In genomic region chr12:86193931-86194330, GRCh38 we compare ENCODE assay signal across 15 cellular contexts.
A peak's percentile ranks its signal among the peaks of the same experiment; 100 is the strongest.
DNase-seq lines count a peak whose midpoint lies in the region; ATAC-seq, FAIRE-seq and TF ChIP-seq lines count a peak whose summit lies in the region.
"Had no signal": no experiment of that assay in that cellular context is flagged by ENCODE, and none has a peak within 500 bp of the region (broad histone marks: within the 10 kb centered on the region; RNA-seq: fewer than 3 reads in every experiment).

No MANE protein-coding gene starts in this region.

- H3K14ac ChIP-seq in IMR-90 (replicated peaks; ENCODE audit: low read depth, low read length): no peak overlapping the region

- H2AFZ ChIP-seq in IMR-90 (replicated peaks; ENCODE audit: low read length, poor library complexity) (no peak overlapping the region), K562 (ENCODE audit: low read depth, low read length) (no peak overlapping the region)
- H2AFZ ChIP-seq: neural progenitor cell had no signal

- BruUV-seq in IMR-90 (replicated peaks; lab: Mats Ljungman, UMichigan) (no TSS peak), K562 (replicated peaks; lab: Mats Ljungman, UMichigan) (no TSS peak)

- no CpG with 5 or more reads among the region's 1 CpG for WGBS in IMR-90 (ENCODE audit: extremely low coverage in 2 of 2, insufficient read length in 1 of 2), 2 experiments
- WGBS in K562 (ENCODE audit: insufficient coverage, low coverage, missing lambda C conversion rate): 0% methylated on average over 1 of the region's 1 CpG
- 71% methylated on average over 1 of the region's 1 CpG for WGBS in esophagus muscularis mucosa

- H2AK9ac ChIP-seq in IMR-90 (replicated peaks; ENCODE audit: low read depth, low read length, poor library complexity): no peak overlapping the region

- H3K79me2 ChIP-seq in K562 (ENCODE audit: control insufficient read depth, insufficient read depth, low read length): no peaks in the 10 kb centered on the region

- no peak overlapping the region for H3K27ac ChIP-seq in AG04450 (ENCODE audit: low read depth, low read length)
- no peak overlapping the region for H3K27ac ChIP-seq in IMR-90 (ENCODE audit: insufficient read depth, low read length)
- no peak overlapping the region for H3K27ac ChIP-seq in K562 (ENCODE audit: extremely low read depth, low read depth, low read length)
- H3K27ac ChIP-seq in esophagus muscularis mucosa (replicated peaks in 1 of 4): no peak overlapping the region
- H3K27ac ChIP-seq: neural progenitor cell had no signal

- CTCF ChIA-PET in AG04450 (lab: Charles Lee) (no interaction called here), IMR-90 (lab: Yijun Ruan, JAX) (no interaction called here), K562 (lab: Yijun Ruan, JAX; ENCODE audit: low intra/inter-chr PET ratio) (no interaction called here)

- no peak for TF ChIP-seq POLR2A in IMR-90 (IDR thresholded peaks at IDR 0.05; ENCODE audit: low read depth, low read length)
- no peak for TF ChIP-seq POLR2A in K562 (conservative IDR thresholded peaks at IDR 0.05)
- TF ChIP-seq POLR2A in esophagus muscularis mucosa (IDR thresholded peaks at IDR 0.05; ENCODE audit: low read depth): no peak

- dilution Hi-C loops in IMR-90 (cut with HindIII; ENCODE audit: low sequenced_read_pairs, unreplicated experiment): no loop called here

- in situ Hi-C loops in IMR-90 (cut with MboI; ENCODE audit: low sequenced_read_pairs): no loop called here
- in situ Hi-C loops in K562 (cut with MboI): no loop called here

- ATAC-seq in IMR-90 (ENCODE audit: low read depth): peak; percentile 71
- ATAC-seq in K562: no peak
- ATAC-seq: activated naive CD8-positive, alpha-beta T cell treated with anti-CD3 and anti-CD28 coated beads, Interleukin-2, amount 50 U/mL, for 24 hours; CD8-positive, alpha-beta T cell had no signal

- no peaks in the 10 kb centered on the region for H3K4me1 ChIP-seq in IMR-90 (ENCODE audit: control insufficient read depth, insufficient read depth, low read length)
- no peaks in the 10 kb centered on the region for H3K4me1 ChIP-seq in K562 (replicated peaks in 1 of 2; ENCODE audit: control insufficient read depth in 2 of 2, insufficient read depth in 2 of 2, low read length in 2 of 2)
- H3K4me1 ChIP-seq in esophagus muscularis mucosa: no peaks in the 10 kb centered on the region
- H3K4me1 ChIP-seq: neural progenitor cell had no signal

- H3K4me3 ChIP-seq in AG04450 (ENCODE audit: low read depth, low read length) (no peak overlapping the region), IMR-90 (ENCODE audit: insufficient read depth, low read depth, low read length) (no peak overlapping the region), K562 (no peak overlapping the region), esophagus muscularis mucosa (no peak overlapping the region)
- H3K4me3 ChIP-seq: neural progenitor cell had no signal

- DNase-seq in AG04450 (ENCODE audit: low read depth, low spot score) (peak; percentile 8), IMR-90 (peak; percentile 66), K562 (ENCODE audit: extremely low read depth in 1 of 4, low spot score in 3 of 4) (no peak), iris pigment epithelial cell (ENCODE audit: low read depth) (peak; percentile 51), esophagus muscularis mucosa (ENCODE audit: extremely low spot score) (no peak), NCI-H510A treated with DMSO at 0.1 percent for 48 hours (lab: John Stamatoyannopoulos, UW) (no peak), SKM-1 (lab: John Stamatoyannopoulos, UW; ENCODE audit: unreplicated experiment) (no peak), NCI-H146 (lab: John Stamatoyannopoulos, UW) (no peak)
- DNase-seq: activated naive CD8-positive, alpha-beta T cell treated with anti-CD3 and anti-CD28 coated beads, Interleukin-2, amount 50 U/mL, for 24 hours; CD8-positive, alpha-beta T cell; effector CD8-positive, alpha-beta T cell; Kasumi-1; T1000; trophoblast cell had no signal

- no peaks in the 10 kb centered on the region for H3K9me1 ChIP-seq in IMR-90 (ENCODE audit: insufficient read depth, low read length)
- no peaks in the 10 kb centered on the region for H3K9me1 ChIP-seq in K562 (ENCODE audit: control insufficient read depth, insufficient read depth, low read length)

- H3K56ac ChIP-seq in IMR-90 (ENCODE audit: extremely low read depth, insufficient read depth, low read length): no peak overlapping the region

- H3K36me3 ChIP-seq in IMR-90 (ENCODE audit: control insufficient read depth, insufficient read depth, low read length): no peaks in the 10 kb centered on the region
- no peaks in the 10 kb centered on the region for H3K36me3 ChIP-seq in K562 (ENCODE audit: control insufficient read depth, insufficient read depth, low read length)
- no peaks in the 10 kb centered on the region for H3K36me3 ChIP-seq in esophagus muscularis mucosa
- H3K36me3 ChIP-seq: neural progenitor cell had no signal

- POLR2A ChIA-PET in AG04450 (lab: Yijun Ruan, JAX): no interaction called here
- POLR2A ChIA-PET in IMR-90 (lab: Charles Lee; ENCODE audit: unreplicated experiment): no interaction called here
- POLR2A ChIA-PET in K562 (lab: Yijun Ruan, JAX): no interaction called here

- H3K23ac ChIP-seq in IMR-90 (ENCODE audit: low read depth, low read length): no peak overlapping the region

- no peak overlapping the region for H4K5ac ChIP-seq in IMR-90 (ENCODE audit: low read depth, low read length)

- no peaks in the 10 kb centered on the region for H3K27me3 ChIP-seq in AG04450 (ENCODE audit: control insufficient read depth, insufficient read depth, low read length)
- H3K27me3 ChIP-seq in IMR-90 (ENCODE audit: control insufficient read depth, insufficient read depth, low read length): no peaks in the 10 kb centered on the region
- H3K27me3 ChIP-seq in K562 (ENCODE audit: control insufficient read depth in 2 of 2, insufficient read depth in 2 of 2, low read length in 2 of 2): no peaks in the 10 kb centered on the region
- no peaks in the 10 kb centered on the region for H3K27me3 ChIP-seq in esophagus muscularis mucosa
- H3K27me3 ChIP-seq: neural progenitor cell had no signal

- H3K4me2 ChIP-seq in IMR-90 (ENCODE audit: low read depth, low read length): no peak overlapping the region
- no peak overlapping the region for H3K4me2 ChIP-seq in K562 (ENCODE audit: insufficient read depth, low read length)
- H3K4me2 ChIP-seq: neural progenitor cell had no signal

- H4K20me1 ChIP-seq in IMR-90 (ENCODE audit: insufficient read depth, low read length): no peaks in the 10 kb centered on the region
- no peaks in the 10 kb centered on the region for H4K20me1 ChIP-seq in K562 (replicated peaks; ENCODE audit: control insufficient read depth, insufficient read depth, low read length)

- no peak overlapping the region for H4K8ac ChIP-seq in IMR-90 (ENCODE audit: low read depth in 2 of 2, low read length in 2 of 2)

- TF ChIP-seq EP300 in K562 (IDR thresholded peaks at IDR 0.05; ENCODE audit: low read length): no peak
- TF ChIP-seq EP300 in esophagus muscularis mucosa (IDR thresholded peaks at IDR 0.05): no peak

- intact Hi-C loops in IMR-90 (cut with micrococcal nuclease) (no loop called here), K562 (cut with micrococcal nuclease) (no loop called here), esophagus muscularis mucosa (cut with DNase I) (no loop called here)

- H3K79me1 ChIP-seq in IMR-90 (ENCODE audit: low read depth in 1 of 2, low read length in 2 of 2): no peaks in the 10 kb centered on the region

- no peak for FAIRE-seq in K562 (lab: Jason Lieb, UNC)

- H3K18ac ChIP-seq in IMR-90 (ENCODE audit: low read depth, low read length): no peak overlapping the region

- H2BK15ac ChIP-seq in IMR-90 (ENCODE audit: low read depth, low read length): no peak overlapping the region

- no peak overlapping the region for H2BK120ac ChIP-seq in IMR-90 (ENCODE audit: low read depth, low read length)

- H3K9ac ChIP-seq in IMR-90 (ENCODE audit: low read depth, low read length): no peak overlapping the region
- H3K9ac ChIP-seq in K562 (ENCODE audit: insufficient read depth in 1 of 2, low read depth in 2 of 2, low read length in 2 of 2): no peak overlapping the region
- H3K9ac ChIP-seq: neural progenitor cell had no signal

- H2BK5ac ChIP-seq in IMR-90 (ENCODE audit: low read depth, low read length, poor library complexity, severe bottlenecking): no peak overlapping the region

- no peak overlapping the region for H3K4ac ChIP-seq in IMR-90 (ENCODE audit: low read depth, low read length)

- no peaks in the 10 kb centered on the region for H3K9me3 ChIP-seq in AG04450 (ENCODE audit: control insufficient read depth, insufficient read depth, low read length)
- H3K9me3 ChIP-seq in IMR-90 (ENCODE audit: control insufficient read depth, insufficient read depth, low read length): no peaks in the 10 kb centered on the region
- peaks cover 2% of the 10 kb centered on the region; the same call in 1 of the 2 replicates for H3K9me3 ChIP-seq in K562 (replicated peaks; ENCODE audit: control insufficient read depth, insufficient read depth, low read depth, low read length)
- H3K9me3 ChIP-seq in esophagus muscularis mucosa: no peaks in the 10 kb centered on the region

- no peak for TF ChIP-seq CTCF in AG04450 (IDR thresholded peaks at IDR 0.05; ENCODE audit: low read depth, low read length)
- TF ChIP-seq CTCF in IMR-90 (conservative IDR thresholded peaks at IDR 0.05; ENCODE audit: low read depth, low read length): no peak
- no peak for TF ChIP-seq CTCF in K562 (IDR thresholded peaks at IDR 0.05 in 2 of 3, conservative IDR thresholded peaks at IDR 0.05 in 1 of 3; ENCODE audit: insufficient read depth in 2 of 3, low read depth in 1 of 3, low read length in 3 of 3)
- no peak for TF ChIP-seq CTCF in esophagus muscularis mucosa (IDR thresholded peaks at IDR 0.05)

- no peak overlapping the region for H2BK20ac ChIP-seq in IMR-90 (ENCODE audit: low read depth, low read length)

- no peak overlapping the region for H2AK5ac ChIP-seq in IMR-90 (ENCODE audit: low read depth, low read length)

- TF ChIP-seq RAD21 in IMR-90 (IDR thresholded peaks at IDR 0.05; ENCODE audit: low read length) (no peak), K562 (CRISPR knock-in tag; conservative IDR thresholded peaks at IDR 0.05 in 1 of 2, IDR thresholded peaks at IDR 0.05 in 1 of 2) (no peak)

- no peak overlapping the region for H4K91ac ChIP-seq in IMR-90 (ENCODE audit: insufficient read depth, low read depth, low read length)

TF ChIP-seq in K562, 482 proteins besides CTCF, POLR2A, EP300 and RAD21:
- no peak for TF ChIP-seq XRCC4 (IDR thresholded peaks at IDR 0.05; ENCODE audit: extremely low read depth, insufficient read depth, insufficient read length)
- peak; percentile 60 for TF ChIP-seq ZNF316 (IDR thresholded peaks at IDR 0.05)
- 0 out of 2 replicates have a peak, but pooled peaks have one; percentile 32 for TF ChIP-seq MAFG (tag; conservative IDR thresholded peaks at IDR 0.05)

Comparison
In these comparisons a context has a peak if more than half of its experiments do, and no peak if none do; other contexts are left out.
1. DNase-seq: peak in AG04450 (single experiment), IMR-90 (single experiment) and iris pigment epithelial cell (single experiment); none in K562 (0 of 4), esophagus muscularis mucosa (single experiment), NCI-H510A treated with DMSO at 0.1 percent for 48 hours (single experiment), SKM-1 (single experiment) and NCI-H146 (single experiment).